ENCODE assay signal across 21 cellular contexts in genomic region chr5:150521522-150521817, GRCh38.
"Had no signal": no experiment of that assay in that cellular context is flagged by ENCODE, and none has a peak within 500 bp of the region (broad histone marks: within the 10 kb centered on the region; RNA-seq: fewer than 3 reads in every experiment).

No MANE protein-coding gene starts in this region.

- H3K27ac Mint-ChIP-seq: activated naive CD4-positive, alpha-beta T cell treated with anti-CD3 and anti-CD28 coated beads, Interleukin-2, amount 10 ng/mL, durations not matched to agents 7 days and 5 days; activated T-helper 2 cell treated with anti-CD3 and anti-CD28 coated beads, Interferon-gamma antibody, Interleukin-2, Interleukin-4, amounts not matched to agents 10 μg/mL and 5 μg/mL and 100 μg/mL, durations not matched to agents 14 hours and 24 hours and 36 hours; natural killer cell had no signal

- H3K36me3 Mint-ChIP-seq: activated naive CD4-positive, alpha-beta T cell treated with anti-CD3 and anti-CD28 coated beads, Interleukin-2, amount 10 ng/mL, durations not matched to agents 7 days and 5 days; natural killer cell had no signal

- H3K9me3 Mint-ChIP-seq: activated naive CD4-positive, alpha-beta T cell treated with anti-CD3 and anti-CD28 coated beads, Interleukin-2, amount 10 ng/mL, durations not matched to agents 7 days and 5 days; activated T-helper 2 cell treated with anti-CD3 and anti-CD28 coated beads, Interferon-gamma antibody, Interleukin-2, Interleukin-4, amounts not matched to agents 10 μg/mL and 5 μg/mL and 100 μg/mL, durations not matched to agents 14 hours and 24 hours and 36 hours; natural killer cell; type B pancreatic cell had no signal

- H3K27me3 Mint-ChIP-seq: activated naive CD4-positive, alpha-beta T cell treated with anti-CD3 and anti-CD28 coated beads, Interleukin-2, amount 10 ng/mL, durations not matched to agents 7 days and 5 days; type B pancreatic cell had no signal

- ATAC-seq: left colon, natural killer cell had no signal

- FAIRE-seq: islet of Langerhans had no signal

- H3K4me3 ChIP-seq: coronary artery, skin epidermis had no signal

- DNase-seq: activated CD4-positive, alpha-beta T cell treated with anti-CD3 and anti-CD28 coated beads for 1 hour; activated CD4-positive, alpha-beta T cell treated with anti-CD3 and anti-CD28 coated beads, Interleukin-2, amount 50 U/mL, for 4 hours; activated naive CD4-positive, alpha-beta T cell treated with anti-CD3 and anti-CD28 coated beads, Interleukin-2, amount 10 ng/mL, durations not matched to agents 7 days and 5 days; activated T-cell treated with anti-CD3 and anti-CD28 coated beads for 4 hours; central memory CD4-positive, alpha-beta T cell; effector memory CD4-positive, alpha-beta T cell; foreskin melanocyte; head of caudate nucleus; left colon; mesendoderm; natural killer cell; posterior cingulate gyrus; stimulated activated CD4-positive, alpha-beta T cell treated with anti-CD3 and anti-CD28 coated beads, Interleukin-4, amount 100 ng/mL, for 24 hours; stimulated activated naive CD4-positive, alpha-beta T cell; T-helper 1 cell; T1000 had no signal

- H3K4me1 Mint-ChIP-seq: activated naive CD4-positive, alpha-beta T cell treated with anti-CD3 and anti-CD28 coated beads, Interleukin-2, amount 10 ng/mL, durations not matched to agents 7 days and 5 days had no signal

- H3K4me3 Mint-ChIP-seq: activated naive CD4-positive, alpha-beta T cell treated with anti-CD3 and anti-CD28 coated beads, Interleukin-2, amount 10 ng/mL, durations not matched to agents 7 days and 5 days; natural killer cell; type B pancreatic cell had no signal
